ENCODE assay signal across 13 cellular contexts in the genomic region with DNA sequence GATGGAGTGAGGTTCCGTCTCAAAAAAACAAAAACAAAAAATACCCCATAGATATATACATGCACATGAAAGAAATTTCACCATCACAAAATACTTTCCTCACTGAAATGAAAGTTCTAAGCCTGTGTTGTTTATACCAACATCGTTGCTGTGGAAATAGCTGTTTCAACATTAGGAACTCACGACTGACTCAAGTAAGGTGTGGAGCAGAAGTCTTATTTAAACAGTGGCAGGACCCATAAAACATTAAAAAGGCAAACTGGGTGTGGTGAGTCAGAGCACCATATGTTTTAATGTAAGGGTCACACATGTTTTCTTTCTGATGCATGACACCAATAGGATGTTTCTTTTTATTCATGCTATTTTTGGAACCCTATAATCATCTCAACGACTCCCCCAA. TPM values are rescaled to one million over a fixed set of nuclear protein-coding genes. Genes with fewer than 3 reads are reported as not detected.
A peak's percentile ranks its signal among the peaks of the same experiment; 100 is the strongest.
DNase-seq lines count a peak whose midpoint lies in the region; ATAC-seq, FAIRE-seq and TF ChIP-seq lines count a peak whose summit lies in the region.
"Had no signal": no experiment of that assay in that cellular context is flagged by ENCODE, and none has a peak within 500 bp of the region (broad histone marks: within the 10 kb centered on the region; RNA-seq: fewer than 3 reads in every experiment).

No MANE protein-coding gene starts in this region.

- H3K9me2 ChIP-seq in PC-9 (ENCODE audit: insufficient read depth), result no peaks in the 10 kb centered on the region

- ATAC-seq in HG02588 (IDR thresholded peaks at IDR 0.05; ENCODE audit: unreplicated experiment), result no peak
- ATAC-seq: stimulated activated naive CD8-positive, alpha-beta T cell treated with anti-CD3 and anti-CD28 coated beads, Interleukin-15, Interleukin-2, amounts not matched to agents 100 U/mL and 50 U/mL, for 24 hours had no signal

- CTCF ChIA-PET in PC-9 (lab: Charles Lee), result no interaction called here

- no peak overlapping the region for H3K9ac ChIP-seq in fibroblast of lung (ENCODE audit: insufficient read depth, low read length)

- no peak for TF ChIP-seq POLR2A in GM12892 (IDR thresholded peaks at IDR 0.05; ENCODE audit: low read depth, low read length)

- peaks cover 76% of the 10 kb centered on the region for H3K79me2 ChIP-seq in PC-9 (ENCODE audit: low read depth)
- H3K79me2 ChIP-seq in fibroblast of lung (ENCODE audit: control insufficient read depth, insufficient read depth, low read length), result no peaks in the 10 kb centered on the region

- TSS peak; percentile 1 for BruUV-seq in PC-9 (replicated peaks; lab: Mats Ljungman, UMichigan)

- TF ChIP-seq CTCF in PC-9 (conservative IDR thresholded peaks at IDR 0.05) (no peak), fibroblast of lung (conservative IDR thresholded peaks at IDR 0.05 in 1 of 2, IDR thresholded peaks at IDR 0.05 in 1 of 2; ENCODE audit: low read depth in 1 of 2, low read length in 2 of 2) (no peak), type B pancreatic cell (conservative IDR thresholded peaks at IDR 0.05) (no peak)

- H3K36me3 Mint-ChIP-seq in type B pancreatic cell, result peaks cover 11% of the 10 kb centered on the region

- H4K20me1 ChIP-seq in PC-9 (ENCODE audit: insufficient read depth), result peaks cover 4% of the 10 kb centered on the region
- H4K20me1 ChIP-seq in fibroblast of lung (ENCODE audit: control insufficient read depth, extremely low read depth, insufficient read depth, low read length), result no peaks in the 10 kb centered on the region

- no peak for DNase-seq in GM12892 (ENCODE audit: insufficient read length)
- peak; percentile 18 to 97 for DNase-seq in PC-9
- DNase-seq in fibroblast of lung (ENCODE audit: low read depth in 2 of 2), result peak; percentile 63 to 86
- DNase-seq in type B pancreatic cell (ENCODE audit: extremely low spot score, unreplicated experiment), result no peak
- DNase-seq in D341Med (ENCODE audit: low spot score), result no peak
- DNase-seq in stimulated activated CD4-positive, alpha-beta T cell treated with anti-CD3 and anti-CD28 coated beads, Interleukin-1b, Interleukin-23, amount 100 ng/mL, for 48 hours, result no peak
- DNase-seq: activated CD4-positive, alpha-beta T cell treated with anti-CD3 and anti-CD28 coated beads, Interleukin-2, amount 50 U/mL, for 48 hours; adrenal gland; SHP77; stimulated activated CD4-positive, alpha-beta T cell treated with anti-CD3 and anti-CD28 coated beads, Interleukin-12 subunit alpha, Interleukin-12 subunit beta, amount 100 ng/mL, for 4 hours; stimulated activated naive CD8-positive, alpha-beta T cell treated with anti-CD3 and anti-CD28 coated beads, Interleukin-15, Interleukin-2, amounts not matched to agents 100 U/mL and 50 U/mL, for 24 hours had no signal

- no peak overlapping the region for H2AFZ ChIP-seq in PC-9
- no peak overlapping the region for H2AFZ ChIP-seq in fibroblast of lung (ENCODE audit: low read length)

- H3K4me2 ChIP-seq in PC-9 (peak overlapping the region; percentile 78), fibroblast of lung (ENCODE audit: extremely low read depth, insufficient read depth, low read length) (peak overlapping the region; percentile 51)

- H3K36me3 ChIP-seq in PC-9 (ENCODE audit: low read depth) (peaks cover 13% of the 10 kb centered on the region), fibroblast of lung (ENCODE audit: control insufficient read depth, insufficient read depth, low read length) (no peaks in the 10 kb centered on the region)
- H3K36me3 ChIP-seq: adrenal gland had no signal

- intact Hi-C loops in PC-9 (cut with micrococcal nuclease; ENCODE audit: unreplicated experiment), result loop anchor here (5.0 to 10.0 kb wide), 3 partner anchors 70 to 522 kb away; partner anchors contain the start of genes BRI3, TMEM130 and TRRAP

- no peaks in the 10 kb centered on the region for H3K27me3 Mint-ChIP-seq in type B pancreatic cell

- peaks cover 86% of the 10 kb centered on the region for H3F3A ChIP-seq in PC-9 (ENCODE audit: insufficient read depth, low read depth)

- FAIRE-seq in GM12892 (lab: Jason Lieb, UNC), result peak; percentile 24

- H3K9me3 ChIP-seq in PC-9 (ENCODE audit: insufficient read depth, low read depth) (no peaks in the 10 kb centered on the region), fibroblast of lung (ENCODE audit: control insufficient read depth, insufficient read depth, low read depth, low read length) (no peaks in the 10 kb centered on the region)
- H3K9me3 ChIP-seq: adrenal gland had no signal

- H3K9me3 Mint-ChIP-seq in type B pancreatic cell, result peaks cover under 1% of the 10 kb centered on the region
- H3K9me3 Mint-ChIP-seq: mesothelial cell of epicardium had no signal

- H3K4me1 ChIP-seq in PC-9 (replicated peaks; ENCODE audit: insufficient read depth), result peaks cover 91% of the 10 kb centered on the region
- peaks cover 9% of the 10 kb centered on the region for H3K4me1 ChIP-seq in fibroblast of lung (ENCODE audit: control insufficient read depth, extremely low read depth, insufficient read depth, low read length)

- POLR2A ChIA-PET in PC-9 (lab: Charles Lee; ENCODE audit: unreplicated experiment), result no interaction called here

- H3K4me1 Mint-ChIP-seq in type B pancreatic cell (ENCODE audit: unreplicated experiment), result peaks cover 10% of the 10 kb centered on the region

- H3K4me3 Mint-ChIP-seq in type B pancreatic cell, result no peak overlapping the region
- H3K4me3 Mint-ChIP-seq: mesothelial cell of epicardium had no signal

- H3K4me3 ChIP-seq in PC-9, result peak overlapping the region; percentile 32; the same call in 1 of the 2 replicates
- no peak overlapping the region for H3K4me3 ChIP-seq in fibroblast of lung (replicated peaks in 1 of 4; ENCODE audit: control extremely low read depth in 1 of 4, insufficient read depth in 1 of 4, low read depth in 3 of 4, low read length in 4 of 4)
- H3K4me3 ChIP-seq: adrenal gland had no signal

- peak overlapping the region; percentile 42 for H3K27ac Mint-ChIP-seq in type B pancreatic cell
- H3K27ac Mint-ChIP-seq: mesothelial cell of epicardium had no signal

- H3K27ac ChIP-seq in PC-9, result peak overlapping the region; percentile 81
- H3K27ac ChIP-seq in fibroblast of lung (ENCODE audit: insufficient read depth, low read length), result peak overlapping the region; percentile 61
- H3K27ac ChIP-seq: adrenal gland had no signal

- no peaks in the 10 kb centered on the region for H3K27me3 ChIP-seq in PC-9 (ENCODE audit: insufficient read depth, low read depth)
- H3K27me3 ChIP-seq in fibroblast of lung (ENCODE audit: control insufficient read depth, insufficient read depth, low read length), result no peaks in the 10 kb centered on the region
- H3K27me3 ChIP-seq: adrenal gland had no signal

RNA-seq across cellular contexts. Expression of gene BAIAP2L1, which starts 48.3 kb away (rescaled TPM):
- polyA plus RNA-seq in GM12892 (2012; ENCODE audit: missing spikeins), result 38.1 TPM
- total RNA-seq in PC-9 (2021) (89.4 and 102 TPM in 2 replicates), fibroblast of lung (2.8 and 5.3 TPM in 2 replicates), type B pancreatic cell (ENCODE audit: low replicate concordance) (28.0 and 43.7 TPM in 2 replicates)
- 3.1 and 3.4 TPM in 2 replicates for polyA plus RNA-seq in fibroblast of lung
- polyA plus RNA-seq in fibroblast of lung (2012), result 3.6 and 4.1 TPM in 2 replicates
- polyA minus RNA-seq in fibroblast of lung (ENCODE audit: low replicate concordance), result 1.5 and 3.3 TPM in 2 replicates

Comparison
In these comparisons a context has a peak if more than half of its experiments do, and no peak if none do; other contexts are left out.
1. DNase-seq: peak in PC-9 (2 of 2) and fibroblast of lung (2 of 2); none in GM12892 (single experiment), type B pancreatic cell (single experiment), D341Med (single experiment) and stimulated activated CD4-positive, alpha-beta T cell treated with anti-CD3 and anti-CD28 coated beads, Interleukin-1b, Interleukin-23, amount 100 ng/mL, for 48 hours (single experiment).